1 cellular context compared by ENCODE assay signal in genomic region chr15:31346367-31347066, GRCh38.
TF ChIP-seq lines count a peak whose summit lies in the region.

No MANE protein-coding gene starts in this region.

TF ChIP-seq in GM12878, 131 proteins besides CTCF, POLR2A, EP300 and RAD21 (continued from another document):
- TF ChIP-seq NBN (IDR thresholded peaks at IDR 0.05) (peak; percentile 17; the same call in 1 of the 2 replicates), MYB (IDR thresholded peaks at IDR 0.05; ENCODE audit: borderline replicate concordance, low read depth, low read length) (no peak), EZH2 (IDR thresholded peaks at IDR 0.05; ENCODE audit: borderline replicate concordance, control insufficient read depth, low read depth, low read length) (no peak), ELK1 (IDR thresholded peaks at IDR 0.05; ENCODE audit: low read depth, low read length) (0 out of 2 replicates have a peak, but pooled peaks have one; percentile 39), IRF4 (IDR thresholded peaks at IDR 0.05; ENCODE audit: low read depth, low read length) (0 out of 2 replicates have a peak, but pooled peaks have one; percentile 15), REST (IDR thresholded peaks at IDR 0.05; ENCODE audit: low read depth, low read length) (no peak), SPI1 (IDR thresholded peaks at IDR 0.05; ENCODE audit: borderline replicate concordance, insufficient read depth, low read depth, low read length) (peak; percentile 73; the same call in 1 of the 2 replicates), RELA (IDR thresholded peaks at IDR 0.05; ENCODE audit: borderline replicate concordance, partially characterized antibody) (peak; percentile 21), RELB (IDR thresholded peaks at IDR 0.05; ENCODE audit: low read depth) (peak; percentile 74; the same call in 1 of the 2 replicates), POLR2AphosphoS5 (IDR thresholded peaks at IDR 0.05; ENCODE audit: low read length) (peak; percentile 52), TBL1XR1 (IDR thresholded peaks at IDR 0.05; ENCODE audit: low read depth, low read length) (peak; percentile 39; the same call in 1 of the 2 replicates), BCL3 (IDR thresholded peaks at IDR 0.05; ENCODE audit: borderline replicate concordance, insufficient read depth, low read depth, low read length, poor library complexity, severe bottlenecking) (peak; percentile 31), CREM (IDR thresholded peaks at IDR 0.05; ENCODE audit: low read depth) (0 out of 2 replicates have a peak, but pooled peaks have one; percentile 33), EGR1 (IDR thresholded peaks at IDR 0.05; ENCODE audit: borderline replicate concordance in 1 of 2, low read depth in 2 of 2, low read length in 2 of 2) (peak in 1 of 2 experiments; percentile 29; a peak in 1 of 3 replicates), LARP7 (IDR thresholded peaks at IDR 0.05) (peak; percentile 1; the same call in 1 of the 2 replicates), ZNF592 (IDR thresholded peaks at IDR 0.05) (no peak), DPF2 (IDR thresholded peaks at IDR 0.05) (0 out of 2 replicates have a peak, but pooled peaks have one; percentile 76), CEBPB (IDR thresholded peaks at IDR 0.05; ENCODE audit: borderline replicate concordance in 1 of 2, low read depth in 2 of 2, low read length in 2 of 2) (no peak), NR2F1 (conservative IDR thresholded peaks at IDR 0.05) (peak; percentile 14; the same call in 1 of the 2 replicates)
